21 cellular contexts compared by ENCODE assay signal in genomic region chr2:43209204-43209717, GRCh38. TPM values are rescaled to one million over a fixed set of nuclear protein-coding genes. Genes with fewer than 3 reads are reported as not detected.
A peak's percentile ranks its signal among the peaks of the same experiment; 100 is the strongest.
DNase-seq lines count a peak whose midpoint lies in the region; ATAC-seq and TF ChIP-seq lines count a peak whose summit lies in the region.
"Had no signal": no experiment of that assay in that cellular context is flagged by ENCODE, and none has a peak within 500 bp of the region (broad histone marks: within the 10 kb centered on the region; RNA-seq: fewer than 3 reads in every experiment).

No MANE protein-coding gene starts in this region.

- no TSS peak for BruUV-seq in PC-9 (replicated peaks; lab: Mats Ljungman, UMichigan)

- no peak overlapping the region for H2AFZ ChIP-seq in DND-41 (ENCODE audit: low read depth, low read length)
- no peak overlapping the region for H2AFZ ChIP-seq in PC-9
- H2AFZ ChIP-seq: GM23248 had no signal

- H3K4me3 ChIP-seq in DND-41 (ENCODE audit: low read depth in 1 of 2, low read length in 2 of 2) (no peak overlapping the region), PC-9 (no peak overlapping the region), neutrophil (ENCODE audit: low read depth in 1 of 2, low read length in 1 of 2) (peak overlapping the region in 1 of 2 experiments; percentile 46), SJCRH30 (no peak overlapping the region)
- H3K4me3 ChIP-seq: GM23248, SJSA1 had no signal

- no peaks in the 10 kb centered on the region for H4K20me1 ChIP-seq in DND-41 (ENCODE audit: insufficient read depth, low read length)
- no peaks in the 10 kb centered on the region for H4K20me1 ChIP-seq in PC-9 (ENCODE audit: insufficient read depth)

- no peak overlapping the region for H3K9ac ChIP-seq in DND-41 (ENCODE audit: low read depth, low read length)
- H3K9ac ChIP-seq: GM23248 had no signal

- H3K79me2 ChIP-seq in DND-41 (ENCODE audit: insufficient read depth, low read length) = no peaks in the 10 kb centered on the region
- no peaks in the 10 kb centered on the region for H3K79me2 ChIP-seq in PC-9 (ENCODE audit: low read depth)

- H3K27ac ChIP-seq in DND-41 (ENCODE audit: low read length) (0 out of 2 replicates have a peak overlapping the region, but pooled peaks have one; percentile 5), PC-9 (peak overlapping the region; percentile 84; the same call in 1 of the 2 replicates), neutrophil (peak overlapping the region; percentile 95), SJCRH30 (no peak overlapping the region)
- H3K27ac ChIP-seq: C4-2B, GM23248, SJSA1 had no signal

- H3K27me3 ChIP-seq in DND-41 (ENCODE audit: insufficient read depth, low read length, poor library complexity) (no peaks in the 10 kb centered on the region), PC-9 (ENCODE audit: insufficient read depth, low read depth) (no peaks in the 10 kb centered on the region), neutrophil (no peaks in the 10 kb centered on the region), SJCRH30 (no peaks in the 10 kb centered on the region)
- H3K27me3 ChIP-seq: SJSA1 had no signal

- H3K4me2 ChIP-seq in DND-41 (ENCODE audit: insufficient read depth, low read length) (no peak overlapping the region), PC-9 (0 out of 2 replicates have a peak overlapping the region, but pooled peaks have one; percentile 1)

- H3F3A ChIP-seq in PC-9 (ENCODE audit: insufficient read depth, low read depth) = peaks cover 19% of the 10 kb centered on the region

- POLR2A ChIA-PET in PC-9 (lab: Charles Lee; ENCODE audit: unreplicated experiment) = no interaction called here

- ATAC-seq in DND-41 (ENCODE audit: insufficient read depth, low read depth) = no peak
- ATAC-seq in esophagus mucosa = peak; percentile 72
- no peak for ATAC-seq in HG03442 (IDR thresholded peaks at IDR 0.05; ENCODE audit: unreplicated experiment)
- ATAC-seq: PC-3 had no signal

- H3K9me3 ChIP-seq in DND-41 (ENCODE audit: insufficient read depth, low read length, severe bottlenecking) (no peaks in the 10 kb centered on the region), PC-9 (ENCODE audit: insufficient read depth, low read depth) (no peaks in the 10 kb centered on the region), neutrophil (no peaks in the 10 kb centered on the region), SJCRH30 (replicated peaks) (no peaks in the 10 kb centered on the region)
- H3K9me3 ChIP-seq: SJSA1 had no signal

- TF ChIP-seq CTCF in DND-41 (IDR thresholded peaks at IDR 0.05; ENCODE audit: borderline replicate concordance, extremely low read depth, low read length, poor library complexity, severe bottlenecking) (no peak), PC-9 (conservative IDR thresholded peaks at IDR 0.05) (no peak), neutrophil (IDR thresholded peaks at IDR 0.05) (no peak)

- no peaks in the 10 kb centered on the region for H3K9me2 ChIP-seq in PC-9 (ENCODE audit: insufficient read depth)

- CTCF ChIA-PET in PC-9 (lab: Charles Lee) = no interaction called here

- intact Hi-C loops in PC-9 (cut with micrococcal nuclease; ENCODE audit: unreplicated experiment) = no loop called here

- DNase-seq in DND-41 (no peak), PC-9 (peak in 1 of 2 experiments; percentile 43), SJCRH30 (no peak)
- DNase-seq in activated effector memory CD4-positive, alpha-beta T cell treated with Interleukin-2 at 50 U/mL for 16 hours = no peak
- no peak for DNase-seq in stimulated activated CD4-positive, alpha-beta T cell treated with anti-CD3 and anti-CD28 coated beads, Interleukin-1b, Interleukin-23, amount 100 ng/mL, for 48 hours
- DNase-seq: COR-L47, DMS 273 treated with DMSO at 0.1 percent for 48 hours, GDM1, GM23248, KG1, MV-4-11, NCI-H1417 treated with DMSO at 0.1 percent for 48 hours, NCI-H187 treated with DMSO at 0.1 percent for 48 hours, NCI-H345, NCI-H524 treated with DMSO at 0.1 percent for 48 hours, PC-3 had no signal

- H3K36me3 ChIP-seq in DND-41 (ENCODE audit: insufficient read depth, low read length) (no peaks in the 10 kb centered on the region), PC-9 (ENCODE audit: low read depth) (no peaks in the 10 kb centered on the region), neutrophil (no peaks in the 10 kb centered on the region), SJCRH30 (no peaks in the 10 kb centered on the region)
- H3K36me3 ChIP-seq: SJSA1 had no signal

- H3K4me1 ChIP-seq in DND-41 (ENCODE audit: insufficient read depth, low read length) = peaks cover 6% of the 10 kb centered on the region
- peaks cover 51% of the 10 kb centered on the region for H3K4me1 ChIP-seq in PC-9 (replicated peaks; ENCODE audit: insufficient read depth)
- H3K4me1 ChIP-seq in neutrophil (ENCODE audit: control insufficient read depth in 1 of 2, insufficient read depth in 1 of 2, low read depth in 1 of 2, low read length in 1 of 2) = peaks cover 84 to 85% of the 10 kb centered on the region in 2 experiments
- no peaks in the 10 kb centered on the region for H3K4me1 ChIP-seq in SJCRH30

RNA-seq across cellular contexts. Expression of gene ZFP36L2, which starts 17.1 kb away (rescaled TPM):
- total RNA-seq in PC-9 (2021) (31.3 and 34.3 TPM in 2 replicates), esophagus mucosa (71.0 TPM)
- total RNA-seq in SJCRH30 (2014; rRNA removed; shearing (Covaris generic)) = 5.1 and 5.6 TPM in 2 replicates
